ENCODE assay signal across 14 cellular contexts in the genomic region with DNA sequence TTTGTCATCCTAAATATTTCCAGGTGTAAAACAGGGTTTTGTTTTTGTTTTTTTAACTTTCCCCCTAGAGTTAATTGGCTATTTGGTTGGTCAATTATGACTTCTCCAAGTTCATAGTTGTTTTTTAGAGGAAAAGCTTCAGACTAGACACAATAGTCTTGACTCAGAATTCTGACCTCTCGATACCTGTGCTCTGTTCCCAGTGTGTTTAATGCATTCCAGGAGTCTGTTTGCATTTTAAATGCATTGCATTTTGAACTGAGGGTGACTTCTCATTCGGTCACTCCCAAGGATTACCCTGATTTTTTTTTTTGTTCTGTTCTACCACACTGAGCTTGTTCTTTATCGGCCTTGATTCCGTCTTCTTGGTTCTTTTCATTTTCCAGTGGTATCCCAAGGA.
"Had no signal": no experiment of that assay in that cellular context is flagged by ENCODE, and none has a peak within 500 bp of the region (broad histone marks: within the 10 kb centered on the region; RNA-seq: fewer than 3 reads in every experiment).

No MANE protein-coding gene starts in this region.

- FAIRE-seq: pancreas, urothelium cell line had no signal

- H3K9me3 Mint-ChIP-seq: activated naive CD4-positive, alpha-beta T cell treated with anti-CD3 and anti-CD28 coated beads, Interleukin-2, amount 10 ng/mL, durations not matched to agents 7 days and 5 days; neural crest cell; stimulated activated effector memory CD8-positive, alpha-beta T cell treated with anti-CD3 and anti-CD28 coated beads, Interleukin-12 subunit alpha, Interleukin-12 subunit beta, amount 100 ng/mL, for 72 hours; T-helper 2 cell treated with Interferon-gamma antibody and Interleukin-4, amounts not matched to agents 5 μg/mL and 100 μg/mL, for 36 hours had no signal

- H3K9me3 ChIP-seq: ascending aorta, pancreas had no signal

- DNase-seq: activated naive CD4-positive, alpha-beta T cell treated with anti-CD3 and anti-CD28 coated beads, Interleukin-2, amount 10 ng/mL, durations not matched to agents 7 days and 5 days; activated T-cell treated with anti-CD3 and anti-CD28 coated beads for 4 hours; foreskin melanocyte; left cardiac atrium; pancreas; stimulated activated CD4-positive, alpha-beta T cell treated with anti-CD3 and anti-CD28 coated beads, Interleukin-12 subunit alpha, Interleukin-12 subunit beta, amount 100 ng/mL, for 4 hours; stimulated activated CD4-positive, alpha-beta T cell treated with anti-CD3 and anti-CD28 coated beads, Interleukin-2, amount 100 ng/mL, for 24 hours had no signal

- H3K27ac ChIP-seq: ascending aorta, pancreas had no signal

- H3K27me3 ChIP-seq: ascending aorta, pancreas had no signal

- H3K4me3 Mint-ChIP-seq: activated naive CD4-positive, alpha-beta T cell treated with anti-CD3 and anti-CD28 coated beads, Interleukin-2, amount 10 ng/mL, durations not matched to agents 7 days and 5 days; neural crest cell; stimulated activated effector memory CD8-positive, alpha-beta T cell treated with anti-CD3 and anti-CD28 coated beads, Interleukin-12 subunit alpha, Interleukin-12 subunit beta, amount 100 ng/mL, for 72 hours; T-helper 2 cell treated with Interferon-gamma antibody and Interleukin-4, amounts not matched to agents 5 μg/mL and 100 μg/mL, for 36 hours had no signal

- ATAC-seq: activated CD4-positive, CD25-positive, alpha-beta regulatory T cell treated with anti-CD3 and anti-CD28 coated beads, Interleukin-2, amount 50 U/mL, for 24 hours; left cardiac atrium; stimulated activated effector memory CD8-positive, alpha-beta T cell treated with anti-CD3 and anti-CD28 coated beads, Interleukin-12 subunit alpha, Interleukin-12 subunit beta, amount 100 ng/mL, for 72 hours had no signal

- H3K4me1 Mint-ChIP-seq: activated naive CD4-positive, alpha-beta T cell treated with anti-CD3 and anti-CD28 coated beads, Interleukin-2, amount 10 ng/mL, durations not matched to agents 7 days and 5 days; stimulated activated effector memory CD8-positive, alpha-beta T cell treated with anti-CD3 and anti-CD28 coated beads, Interleukin-12 subunit alpha, Interleukin-12 subunit beta, amount 100 ng/mL, for 72 hours had no signal

- H3K4me3 ChIP-seq: ascending aorta, lung, pancreas had no signal

- H3K36me3 ChIP-seq: ascending aorta, pancreas had no signal

- H3K27ac Mint-ChIP-seq: activated naive CD4-positive, alpha-beta T cell treated with anti-CD3 and anti-CD28 coated beads, Interleukin-2, amount 10 ng/mL, durations not matched to agents 7 days and 5 days; stimulated activated effector memory CD8-positive, alpha-beta T cell treated with anti-CD3 and anti-CD28 coated beads, Interleukin-12 subunit alpha, Interleukin-12 subunit beta, amount 100 ng/mL, for 72 hours; T-helper 2 cell treated with Interferon-gamma antibody and Interleukin-4, amounts not matched to agents 5 μg/mL and 100 μg/mL, for 36 hours had no signal

- H3K36me3 Mint-ChIP-seq: activated naive CD4-positive, alpha-beta T cell treated with anti-CD3 and anti-CD28 coated beads, Interleukin-2, amount 10 ng/mL, durations not matched to agents 7 days and 5 days; stimulated activated effector memory CD8-positive, alpha-beta T cell treated with anti-CD3 and anti-CD28 coated beads, Interleukin-12 subunit alpha, Interleukin-12 subunit beta, amount 100 ng/mL, for 72 hours had no signal
